Comparison of ENCODE assay signal across 1 cellular context in the genomic region with DNA sequence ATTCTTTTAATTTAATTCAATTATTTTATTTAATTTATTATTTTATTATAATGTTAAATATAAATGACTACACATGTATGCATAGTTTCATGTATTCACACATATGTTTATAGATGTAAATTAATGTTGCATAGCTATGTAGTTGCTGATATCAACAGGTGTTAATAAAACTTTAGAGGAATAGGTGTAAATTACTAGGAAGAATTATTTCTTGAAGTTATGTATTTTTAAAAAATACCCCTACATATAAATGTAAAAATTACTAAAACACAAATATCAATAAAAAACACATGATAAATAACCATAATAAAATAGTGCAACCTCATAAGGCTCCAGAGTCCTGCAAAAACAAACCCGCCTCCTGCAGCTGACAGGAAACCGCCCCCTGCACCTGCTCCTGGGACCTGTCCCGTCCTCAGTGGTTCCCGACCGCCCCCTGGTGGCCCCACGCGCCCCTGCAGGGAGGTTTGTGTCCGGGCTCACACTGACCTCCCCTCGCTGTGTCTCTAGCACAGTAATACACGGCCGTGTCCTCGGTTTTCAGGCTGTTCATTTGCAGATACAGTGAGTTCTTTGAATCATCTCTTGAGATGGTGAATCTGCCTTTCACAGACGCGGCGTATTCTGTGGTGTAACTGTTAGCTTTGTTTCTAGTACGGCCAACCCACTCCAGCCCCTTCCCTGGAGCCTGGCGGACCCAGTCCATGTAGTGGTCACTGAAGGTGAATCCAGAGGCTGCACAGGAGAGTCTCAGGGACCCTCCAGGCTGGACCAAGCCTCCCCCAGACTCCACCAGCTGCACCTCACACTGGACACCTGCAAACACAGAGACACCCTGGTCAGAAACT.
A peak's percentile ranks its signal among the peaks of the same experiment; 100 is the strongest.
TF ChIP-seq lines count a peak whose summit lies in the region.

No MANE protein-coding gene starts in this region.

TF ChIP-seq in HEK293, 187 proteins besides CTCF, POLR2A, EP300 and RAD21 (continued from another document):
- no peak for TF ChIP-seq ZNF169 (tag by site-specific recombination; IDR thresholded peaks at IDR 0.05)
- TF ChIP-seq ZNF223 (tag by site-specific recombination; IDR thresholded peaks at IDR 0.05): no peak
- TF ChIP-seq ZNF266 (tag by site-specific recombination; IDR thresholded peaks at IDR 0.05; ENCODE audit: low read depth): no peak
- no peak for TF ChIP-seq ZIC2 (tag by site-specific recombination; IDR thresholded peaks at IDR 0.05)
- TF ChIP-seq, protein P1, sequence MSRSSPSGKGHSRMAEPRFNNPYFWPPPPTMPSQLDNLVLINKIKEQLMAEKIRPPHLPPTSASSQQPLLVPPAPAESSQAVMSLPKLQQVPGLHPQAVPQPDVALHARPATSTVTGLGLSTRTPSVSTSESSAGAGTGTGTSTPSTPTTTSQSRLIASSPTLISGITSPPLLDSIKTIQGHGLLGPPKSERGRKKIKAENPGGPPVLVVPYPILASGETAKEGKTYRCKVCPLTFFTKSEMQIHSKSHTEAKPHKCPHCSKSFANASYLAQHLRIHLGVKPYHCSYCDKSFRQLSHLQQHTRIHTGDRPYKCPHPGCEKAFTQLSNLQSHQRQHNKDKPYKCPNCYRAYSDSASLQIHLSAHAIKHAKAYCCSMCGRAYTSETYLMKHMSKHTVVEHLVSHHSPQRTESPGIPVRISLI (tag by site-specific recombination; IDR thresholded peaks at IDR 0.05): no peak
- no peak for TF ChIP-seq ZNF626 (tag by site-specific recombination; IDR thresholded peaks at IDR 0.05)
- TF ChIP-seq, protein P2, sequence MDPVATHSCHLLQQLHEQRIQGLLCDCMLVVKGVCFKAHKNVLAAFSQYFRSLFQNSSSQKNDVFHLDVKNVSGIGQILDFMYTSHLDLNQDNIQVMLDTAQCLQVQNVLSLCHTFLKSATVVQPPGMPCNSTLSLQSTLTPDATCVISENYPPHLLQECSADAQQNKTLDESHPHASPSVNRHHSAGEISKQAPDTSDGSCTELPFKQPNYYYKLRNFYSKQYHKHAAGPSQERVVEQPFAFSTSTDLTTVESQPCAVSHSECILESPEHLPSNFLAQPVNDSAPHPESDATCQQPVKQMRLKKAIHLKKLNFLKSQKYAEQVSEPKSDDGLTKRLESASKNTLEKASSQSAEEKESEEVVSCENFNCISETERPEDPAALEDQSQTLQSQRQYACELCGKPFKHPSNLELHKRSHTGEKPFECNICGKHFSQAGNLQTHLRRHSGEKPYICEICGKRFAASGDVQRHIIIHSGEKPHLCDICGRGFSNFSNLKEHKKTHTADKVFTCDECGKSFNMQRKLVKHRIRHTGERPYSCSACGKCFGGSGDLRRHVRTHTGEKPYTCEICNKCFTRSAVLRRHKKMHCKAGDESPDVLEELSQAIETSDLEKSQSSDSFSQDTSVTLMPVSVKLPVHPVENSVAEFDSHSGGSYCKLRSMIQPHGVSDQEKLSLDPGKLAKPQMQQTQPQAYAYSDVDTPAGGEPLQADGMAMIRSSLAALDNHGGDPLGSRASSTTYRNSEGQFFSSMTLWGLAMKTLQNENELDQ (tag by site-specific recombination; IDR thresholded peaks at IDR 0.05; ENCODE audit: low read depth): no peak
- TF ChIP-seq, protein P3, sequence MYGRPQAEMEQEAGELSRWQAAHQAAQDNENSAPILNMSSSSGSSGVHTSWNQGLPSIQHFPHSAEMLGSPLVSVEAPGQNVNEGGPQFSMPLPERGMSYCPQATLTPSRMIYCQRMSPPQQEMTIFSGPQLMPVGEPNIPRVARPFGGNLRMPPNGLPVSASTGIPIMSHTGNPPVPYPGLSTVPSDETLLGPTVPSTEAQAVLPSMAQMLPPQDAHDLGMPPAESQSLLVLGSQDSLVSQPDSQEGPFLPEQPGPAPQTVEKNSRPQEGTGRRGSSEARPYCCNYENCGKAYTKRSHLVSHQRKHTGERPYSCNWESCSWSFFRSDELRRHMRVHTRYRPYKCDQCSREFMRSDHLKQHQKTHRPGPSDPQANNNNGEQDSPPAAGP (tag by site-specific recombination; IDR thresholded peaks at IDR 0.05): no peak
- TF ChIP-seq, protein P4, sequence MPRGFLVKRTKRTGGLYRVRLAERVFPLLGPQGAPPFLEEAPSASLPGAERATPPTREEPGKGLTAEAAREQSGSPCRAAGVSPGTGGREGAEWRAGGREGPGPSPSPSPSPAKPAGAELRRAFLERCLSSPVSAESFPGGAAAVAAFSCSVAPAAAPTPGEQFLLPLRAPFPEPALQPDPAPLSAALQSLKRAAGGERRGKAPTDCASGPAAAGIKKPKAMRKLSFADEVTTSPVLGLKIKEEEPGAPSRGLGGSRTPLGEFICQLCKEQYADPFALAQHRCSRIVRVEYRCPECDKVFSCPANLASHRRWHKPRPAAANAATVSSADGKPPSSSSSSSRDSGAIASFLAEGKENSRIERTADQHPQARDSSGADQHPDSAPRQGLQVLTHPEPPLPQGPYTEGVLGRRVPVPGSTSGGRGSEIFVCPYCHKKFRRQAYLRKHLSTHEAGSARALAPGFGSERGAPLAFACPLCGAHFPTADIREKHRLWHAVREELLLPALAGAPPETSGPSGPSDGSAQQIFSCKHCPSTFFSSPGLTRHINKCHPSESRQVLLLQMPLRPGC (tag by site-specific recombination; IDR thresholded peaks at IDR 0.05): no peak
- TF ChIP-seq ZNF132 (tag by site-specific recombination; IDR thresholded peaks at IDR 0.05; ENCODE audit: borderline replicate concordance): no peak
- TF ChIP-seq KLF10 (tag by site-specific recombination; IDR thresholded peaks at IDR 0.05): 0 out of 2 replicates have a peak, but pooled peaks have one; percentile 9
